19 cellular contexts compared by ENCODE assay signal in genomic region chr3:121896823-121897222, GRCh38.
"Had no signal": no experiment of that assay in that cellular context is flagged by ENCODE, and none has a peak within 500 bp of the region (broad histone marks: within the 10 kb centered on the region; RNA-seq: fewer than 3 reads in every experiment).

No MANE protein-coding gene starts in this region.

- H3K36me3 Mint-ChIP-seq: natural killer cell had no signal

- DNase-seq: effector memory CD4-positive, alpha-beta T cell; esophagus squamous epithelium; foreskin fibroblast; glutamatergic neuron; kidney glomerular epithelial cell; natural killer cell; posterior cingulate gyrus; stimulated activated CD4-positive, alpha-beta T cell treated with anti-CD3 and anti-CD28 coated beads, Interleukin-2, amount 100 ng/mL, for 24 hours; stimulated activated CD4-positive, alpha-beta T cell treated with anti-CD3 and anti-CD28 coated beads, Interleukin-4, amount 100 ng/mL, for 4 hours; stimulated activated naive B cell treated with anti-CD40 and anti-IgM and Interleukin-4, amounts not matched to agents 10 μg/mL and 1 μg/mL and 100 μg/mL, for 72 hours; stimulated activated naive CD8-positive, alpha-beta T cell treated with anti-CD3 and anti-CD28 coated beads, Interleukin-15, amount 100 ng/mL, for 72 hours; substantia nigra; transverse colon had no signal

- H3K4me3 ChIP-seq: esophagus squamous epithelium, gastroesophageal sphincter, thoracic aorta, transverse colon, vagina had no signal

- H3K4me3 Mint-ChIP-seq: memory B cell; mesothelial cell of epicardium; natural killer cell; neural crest cell; stimulated activated naive B cell treated with anti-CD40 and anti-IgM and Interleukin-4, amounts not matched to agents 10 μg/mL and 1 μg/mL and 100 μg/mL, for 72 hours; stimulated activated naive CD8-positive, alpha-beta T cell treated with anti-CD3 and anti-CD28 coated beads, Interleukin-15, amount 100 ng/mL, for 72 hours had no signal

- H3K36me3 ChIP-seq: esophagus squamous epithelium, gastroesophageal sphincter, thoracic aorta, transverse colon, vagina had no signal

- H3K27me3 Mint-ChIP-seq: memory B cell; stimulated activated naive B cell treated with anti-CD40 and anti-IgM and Interleukin-4, amounts not matched to agents 10 μg/mL and 1 μg/mL and 100 μg/mL, for 72 hours; stimulated activated naive CD8-positive, alpha-beta T cell treated with anti-CD3 and anti-CD28 coated beads, Interleukin-15, amount 100 ng/mL, for 72 hours had no signal

- H3K9me3 ChIP-seq: esophagus squamous epithelium, gastroesophageal sphincter, thoracic aorta, transverse colon, vagina had no signal

- H3K4me1 Mint-ChIP-seq: memory B cell; natural killer cell; neural crest cell; stimulated activated naive B cell treated with anti-CD40 and anti-IgM and Interleukin-4, amounts not matched to agents 10 μg/mL and 1 μg/mL and 100 μg/mL, for 72 hours; stimulated activated naive CD8-positive, alpha-beta T cell treated with anti-CD3 and anti-CD28 coated beads, Interleukin-15, amount 100 ng/mL, for 72 hours had no signal

- H3K27ac ChIP-seq: esophagus squamous epithelium, gastroesophageal sphincter, thoracic aorta, transverse colon, vagina had no signal

- H3K9me3 Mint-ChIP-seq: memory B cell; natural killer cell; neural crest cell; stimulated activated naive CD8-positive, alpha-beta T cell treated with anti-CD3 and anti-CD28 coated beads, Interleukin-15, amount 100 ng/mL, for 72 hours had no signal

- H3K27me3 ChIP-seq: esophagus squamous epithelium, gastroesophageal sphincter, transverse colon, vagina had no signal

- H3K27ac Mint-ChIP-seq: memory B cell; mesothelial cell of epicardium; natural killer cell; stimulated activated naive B cell treated with anti-CD40 and anti-IgM and Interleukin-4, amounts not matched to agents 10 μg/mL and 1 μg/mL and 100 μg/mL, for 72 hours had no signal
